8 cellular contexts compared by ENCODE assay signal in the genomic region with DNA sequence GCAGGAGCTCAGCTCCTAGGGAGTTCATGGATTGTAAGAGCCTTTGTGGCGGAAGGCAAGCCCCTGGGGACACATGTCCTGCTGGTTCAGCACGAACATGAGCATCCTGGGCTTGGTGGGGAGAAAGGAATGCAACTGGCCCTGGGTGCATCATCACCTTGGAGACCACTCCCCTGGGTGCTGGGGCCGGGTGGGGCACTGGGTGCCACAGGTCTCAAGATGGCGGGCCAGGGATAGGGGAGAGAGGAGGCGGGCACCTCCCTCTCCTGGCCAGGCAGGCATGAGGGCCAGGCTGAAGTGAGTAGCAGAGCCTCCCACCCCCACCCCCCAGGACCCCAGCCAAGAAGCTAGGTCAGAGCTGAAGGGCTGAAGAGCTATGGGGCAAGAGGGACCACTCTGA. TPM values are rescaled to one million over a fixed set of nuclear protein-coding genes. Genes with fewer than 3 reads are reported as not detected.
DNase-seq lines count a peak whose midpoint lies in the region; ATAC-seq and TF ChIP-seq lines count a peak whose summit lies in the region.

No MANE protein-coding gene starts in this region.

- ATAC-seq in lung (ENCODE audit: insufficient read depth, low FRiP score): no peak
- no peak for ATAC-seq in HG03354 (IDR thresholded peaks at IDR 0.05; ENCODE audit: poor library complexity, severe bottlenecking, unreplicated experiment)

- no peaks in the 10 kb centered on the region for H3K9me3 Mint-ChIP-seq in activated CD4-positive, alpha-beta T cell treated with anti-CD3 and anti-CD28 coated beads, Interleukin-2, amount 10 ng/mL, durations not matched to agents 24 days and 14 days

- WGBS in lung, 2 donors: 78 to 92% methylated on average over 3 to 5 of the region's 5 CpGs
- 19 to 28% methylated on average over 5 of the region's 5 CpGs for WGBS in tibial nerve, 2 donors

- TF ChIP-seq POLR2A in tibial nerve (IDR thresholded peaks at IDR 0.05): no peak

- intact Hi-C loops in activated CD4-positive, alpha-beta T cell treated with anti-CD3 and anti-CD28 coated beads, Interleukin-2, amount 10 ng/mL, durations not matched to agents 24 days and 14 days (cut with micrococcal nuclease): no loop called here

- peaks cover 11% of the 10 kb centered on the region for H3K4me1 Mint-ChIP-seq in activated CD4-positive, alpha-beta T cell treated with anti-CD3 and anti-CD28 coated beads, Interleukin-2, amount 10 ng/mL, durations not matched to agents 24 days and 14 days

- H3K4me3 ChIP-seq in astrocyte of the spinal cord (ENCODE audit: low read depth, low read length) (peak overlapping the region; percentile 70), lung (peak overlapping the region; percentile 60), tibial nerve (peak overlapping the region; percentile 62 to 99 (median 76))

- no peak for TF ChIP-seq EP300 in tibial nerve (IDR thresholded peaks at IDR 0.05)

- peak overlapping the region; percentile 87 for H3K4me3 Mint-ChIP-seq in activated CD4-positive, alpha-beta T cell treated with anti-CD3 and anti-CD28 coated beads, Interleukin-2, amount 10 ng/mL, durations not matched to agents 24 days and 14 days

- TF ChIP-seq CTCF in astrocyte of the spinal cord (IDR thresholded peaks at IDR 0.05; ENCODE audit: low read depth, low read length) (no peak), lung (IDR thresholded peaks at IDR 0.05; ENCODE audit: control extremely low read depth, extremely low read depth) (no peak), tibial nerve (IDR thresholded peaks at IDR 0.05) (no peak)

- peaks cover 4% of the 10 kb centered on the region for H3K27me3 Mint-ChIP-seq in activated CD4-positive, alpha-beta T cell treated with anti-CD3 and anti-CD28 coated beads, Interleukin-2, amount 10 ng/mL, durations not matched to agents 24 days and 14 days

- no peaks in the 10 kb centered on the region for H3K27me3 ChIP-seq in lung (ENCODE audit: control insufficient read depth, insufficient read depth)
- no peaks in the 10 kb centered on the region for H3K27me3 ChIP-seq in tibial nerve

- peaks cover 3 to 6% of the 10 kb centered on the region in 2 donors for H3K4me1 ChIP-seq in lung (ENCODE audit: control insufficient read depth in 2 of 2, insufficient read depth in 2 of 2, low read length in 2 of 2)
- H3K4me1 ChIP-seq in tibial nerve: peaks cover 0 to 78% (median 34%) of the 10 kb centered on the region in 4 donors

- no peaks in the 10 kb centered on the region for H3K9me3 ChIP-seq in lung (ENCODE audit: control insufficient read depth in 2 of 2, insufficient read depth in 1 of 2, low read length in 1 of 2)
- H3K9me3 ChIP-seq in tibial nerve: no peaks in the 10 kb centered on the region

- no peak for DNase-seq in activated CD4-positive, alpha-beta T cell treated with anti-CD3 and anti-CD28 coated beads, Interleukin-2, amount 10 ng/mL, durations not matched to agents 24 days and 14 days
- no peak for DNase-seq in activated CD4-positive, alpha-beta T cell treated with anti-CD3 and anti-CD28 coated beads for 4 hours
- DNase-seq in astrocyte of the spinal cord (ENCODE audit: low read depth, low spot score) (no peak), lung (ENCODE audit: low spot score) (no peak), tibial nerve (ENCODE audit: low spot score in 2 of 2) (no peak), SIG-M5 treated with dmso at 0.1 percent for 504 hours (lab: John Stamatoyannopoulos, UW; ENCODE audit: unreplicated experiment) (no peak), activated gamma-delta T cell (lab: John Stamatoyannopoulos, UW) (no peak)

- H3K27ac Mint-ChIP-seq in activated CD4-positive, alpha-beta T cell treated with anti-CD3 and anti-CD28 coated beads, Interleukin-2, amount 10 ng/mL, durations not matched to agents 24 days and 14 days: peak overlapping the region; percentile 75

- H3K36me3 ChIP-seq in lung (ENCODE audit: control insufficient read depth in 2 of 2, insufficient read depth in 2 of 2, low read length in 2 of 2) (no peaks in the 10 kb centered on the region), tibial nerve (peaks cover 0 to 12% (median 0%) of the 10 kb centered on the region in 3 donors)

- in situ Hi-C loops in astrocyte of the spinal cord (cut with HindIII; ENCODE audit: low sequenced_read_pairs): no loop called here

- H3K27ac ChIP-seq in lung (ENCODE audit: low read depth in 1 of 2, low read length in 1 of 2) (peak overlapping the region in 1 of 2 donors; percentile 93), tibial nerve (peak overlapping the region; percentile 92 to 99 (median 96))

- peaks cover 2% of the 10 kb centered on the region for H3K36me3 Mint-ChIP-seq in activated CD4-positive, alpha-beta T cell treated with anti-CD3 and anti-CD28 coated beads, Interleukin-2, amount 10 ng/mL, durations not matched to agents 24 days and 14 days (ENCODE audit: low read depth)

RNA-seq across cellular contexts. Expression of a gene that starts 0.8 kb away (rescaled TPM):
- 15.2 and 16.8 TPM in 2 replicates for total RNA-seq in activated CD4-positive, alpha-beta T cell treated with anti-CD3 and anti-CD28 coated beads, Interleukin-2, amount 10 ng/mL, durations not matched to agents 24 days and 14 days
- total RNA-seq in lung (10 to 100 TPM; 17.4 to 37.7 TPM), tibial nerve (1,000 to 10,000 TPM in 2 of 4 donors, 100 to 1,000 TPM in 2; 838 to 1,216 (median 1,000) TPM)
- polyA plus RNA-seq in lung: 10 to 100 TPM; 19.5 to 44.3 TPM

RNA-seq across cellular contexts. Expression of a gene that starts 7.4 kb away (rescaled TPM):
- 43.2 and 45.3 TPM in 2 replicates for total RNA-seq in activated CD4-positive, alpha-beta T cell treated with anti-CD3 and anti-CD28 coated beads, Interleukin-2, amount 10 ng/mL, durations not matched to agents 24 days and 14 days
- total RNA-seq in lung: 10 to 100 TPM; 26.3 to 44.9 TPM
- polyA plus RNA-seq in lung: 10 to 100 TPM; 37.5 to 88.1 TPM
- 10 to 100 TPM; 37.5 to 61.4 (median 50.0) TPM for total RNA-seq in tibial nerve

RNA-seq across cellular contexts. Expression of a gene that starts 8.4 kb away (rescaled TPM):
- 12.3 and 13.8 TPM in 2 replicates for total RNA-seq in activated CD4-positive, alpha-beta T cell treated with anti-CD3 and anti-CD28 coated beads, Interleukin-2, amount 10 ng/mL, durations not matched to agents 24 days and 14 days
- total RNA-seq in lung (10 to 100 TPM in 1 of 2 donors, 1 to 10 TPM in 1; 7.2 to 24.5 TPM), tibial nerve (10 to 100 TPM; 20.1 to 52.7 (median 22.6) TPM)
- 10 to 100 TPM; 19.1 to 62.8 TPM for polyA plus RNA-seq in lung

RNA-seq across cellular contexts. Expression of a gene that starts 11.3 kb away (rescaled TPM):
- total RNA-seq in activated CD4-positive, alpha-beta T cell treated with anti-CD3 and anti-CD28 coated beads, Interleukin-2, amount 10 ng/mL, durations not matched to agents 24 days and 14 days: not detected in 2 replicates
- under 1 TPM in 1 of 2 donors, not detected in 1; 0.15 TPM for total RNA-seq in lung
- under 1 TPM in 1 of 2 donors, not detected in 1; 0.05 TPM for polyA plus RNA-seq in lung
- total RNA-seq in tibial nerve: 1 to 10 TPM in 1 of 4 donors, under 1 TPM in 1, not detected in 2; 0.87 to 1.0 TPM

RNA-seq across cellular contexts. Expression of a gene that starts 16.8 kb away (rescaled TPM):
- total RNA-seq in activated CD4-positive, alpha-beta T cell treated with anti-CD3 and anti-CD28 coated beads, Interleukin-2, amount 10 ng/mL, durations not matched to agents 24 days and 14 days: 57.9 and 58.7 TPM in 2 replicates
- total RNA-seq in lung: 10 to 100 TPM; 19.6 to 52.6 TPM
- 10 to 100 TPM; 31.7 to 46.2 TPM for polyA plus RNA-seq in lung
- 10 to 100 TPM; 32.2 to 61.0 (median 45.6) TPM for total RNA-seq in tibial nerve

Comparison
In these comparisons a context has a peak if more than half of its experiments do, and no peak if none do; other contexts are left out.
1. RNA of a gene that starts 0.8 kb away (total RNA-seq): 838 to 1,216 TPM in tibial nerve; 17.4 to 37.7 TPM in lung and 15.2 to 16.8 TPM in activated CD4-positive, alpha-beta T cell treated with anti-CD3 and anti-CD28 coated beads, Interleukin-2, amount 10 ng/mL, durations not matched to agents 24 days and 14 days; every median in the first group is over 10 times any median in the second.
2. Peak in every context shown above with its lines, with median percentiles within 50 percentile points of each other: H3K4me3 ChIP-seq.